Comparison of ENCODE assay signal across 8 cellular contexts in genomic region chr1:25820247-25821111, GRCh38. TPM values are rescaled to one million over a fixed set of nuclear protein-coding genes. Genes with fewer than 3 reads are reported as not detected.
DNase-seq lines count a peak whose midpoint lies in the region; ATAC-seq and TF ChIP-seq lines count a peak whose summit lies in the region.

No MANE protein-coding gene starts in this region.

- peaks cover 23% of the 10 kb centered on the region for H3K36me3 Mint-ChIP-seq in CD4-positive, alpha-beta T cell (ENCODE audit: low read depth)
- peaks cover 9% of the 10 kb centered on the region for H3K36me3 Mint-ChIP-seq in activated T-helper 2 cell treated with anti-CD3 and anti-CD28 coated beads, Interferon-gamma antibody, Interleukin-2, Interleukin-4, amounts not matched to agents 10 μg/mL and 5 μg/mL and 100 μg/mL, durations not matched to agents 14 hours and 24 hours and 36 hours (ENCODE audit: low read depth)

- H3K27me3 ChIP-seq in CD4-positive, alpha-beta T cell (ENCODE audit: control insufficient read depth, insufficient read depth, low read length) = no peaks in the 10 kb centered on the region
- H3K27me3 ChIP-seq in Peyer's patch (no peaks in the 10 kb centered on the region), ovary (no peaks in the 10 kb centered on the region), vagina (no peaks in the 10 kb centered on the region)

- CTCF ChIA-PET in CD4-positive, alpha-beta T cell (lab: Charles Lee) = interaction anchor here (0.8 to 1.7 kb wide), 7 partner anchors 10 to 414 kb away, joined by 3 to 7 read pairs (median 3); partner anchors contain the start of genes CEP85 and PAQR7

- POLR2A ChIA-PET in CD4-positive, alpha-beta T cell (lab: Charles Lee) = interaction anchor here (0.7 to 3.7 kb wide), 47 partner anchors 10 to 651 kb away, joined by 3 to 43 read pairs (median 5); partner anchors contain the start of genes AUNIP, DHDDS, HMGN2 and PAFAH2

- intact Hi-C loops in CD4-positive, alpha-beta T cell (cut with DNase I, micrococcal nuclease) = loop anchor here in 1 of 2 experiments (1.0 to 5.0 kb wide), 5 partner anchors 38 to 393 kb away; partner anchors contain the start of genes AUNIP, PAFAH2 and PAQR7
- intact Hi-C loops in activated T-helper 2 cell treated with anti-CD3 and anti-CD28 coated beads, Interferon-gamma antibody, Interleukin-2, Interleukin-4, amounts not matched to agents 10 μg/mL and 5 μg/mL and 100 μg/mL, durations not matched to agents 14 hours and 24 hours and 36 hours (cut with micrococcal nuclease) = loop anchor here (1.0 to 2.0 kb wide), 2 partner anchors 54 to 178 kb away; partner anchors contain the start of genes PAFAH2 and PAQR7
- intact Hi-C loops in ovary (cut with DNase I) (loop anchor here in 2 of 4 donors (5.0 to 10.0 kb wide), 3 partner anchors 54 to 184 kb away; partner anchors contain the start of genes PAQR7 (in 2 of the 2) and PAFAH2 (in 1 of the 2)), vagina (cut with DNase I) (no loop called here)

- peak; percentile 69 for ATAC-seq in CD4-positive, alpha-beta T cell (ENCODE audit: poor library complexity)
- peak; percentile 55 for ATAC-seq in HG03342 (IDR thresholded peaks at IDR 0.05; ENCODE audit: unreplicated experiment)

- WGBS in ovary, 3 donors = 1 to 2% (median 1%) methylated on average over 49 to 67 of the region's 67 CpGs

- peak overlapping the region; percentile 71 to 94 (median 80) for H3K4me3 ChIP-seq in Peyer's patch
- peak overlapping the region; percentile 84 for H3K4me3 ChIP-seq in fibroblast of the aortic adventitia (ENCODE audit: low read depth, low read length)
- H3K4me3 ChIP-seq in ovary = peak overlapping the region; percentile 99
- peak overlapping the region; percentile 77 to 82 for H3K4me3 ChIP-seq in vagina

- H3K36me3 ChIP-seq in Peyer's patch (peaks cover 0 to 17% (median 0%) of the 10 kb centered on the region in 3 donors), ovary (no peaks in the 10 kb centered on the region), vagina (peaks cover 0 to 2% of the 10 kb centered on the region in 2 donors)

- no peaks in the 10 kb centered on the region for H3K27me3 Mint-ChIP-seq in CD4-positive, alpha-beta T cell
- no peaks in the 10 kb centered on the region for H3K27me3 Mint-ChIP-seq in activated T-helper 2 cell treated with anti-CD3 and anti-CD28 coated beads, Interferon-gamma antibody, Interleukin-2, Interleukin-4, amounts not matched to agents 10 μg/mL and 5 μg/mL and 100 μg/mL, durations not matched to agents 14 hours and 24 hours and 36 hours (ENCODE audit: low read depth)

- H3K4me1 ChIP-seq in Peyer's patch (peaks cover 0 to 28% (median 13%) of the 10 kb centered on the region in 4 donors), ovary (ENCODE audit: insufficient read depth) (peaks cover 14% of the 10 kb centered on the region), vagina (peaks cover 41% of the 10 kb centered on the region)

- no peaks in the 10 kb centered on the region for H3K9me3 Mint-ChIP-seq in CD4-positive, alpha-beta T cell
- no peaks in the 10 kb centered on the region for H3K9me3 Mint-ChIP-seq in activated T-helper 2 cell treated with anti-CD3 and anti-CD28 coated beads, Interferon-gamma antibody, Interleukin-2, Interleukin-4, amounts not matched to agents 10 μg/mL and 5 μg/mL and 100 μg/mL, durations not matched to agents 14 hours and 24 hours and 36 hours

- DNase-seq in CD4-positive, alpha-beta T cell = peak; percentile 54 to 71 (median 62)
- DNase-seq in GM19238 (ENCODE audit: insufficient read length, low spot score) (peak; percentile 88), Peyer's patch (peak; percentile 77 to 89 (median 80)), fibroblast of the aortic adventitia (ENCODE audit: low read depth) (peak; percentile 57), ovary (peak in 4 of 5 donors; percentile 35 to 60 (median 39)), vagina (ENCODE audit: extremely low spot score in 2 of 2) (no peak)
- DNase-seq in activated T-helper 2 cell treated with anti-CD3 and anti-CD28 coated beads, Interferon-gamma antibody, Interleukin-2, Interleukin-4, amounts not matched to agents 10 μg/mL and 5 μg/mL and 100 μg/mL, durations not matched to agents 14 hours and 24 hours and 36 hours (ENCODE audit: low spot score) = peak; percentile 72

- peak overlapping the region; percentile 88 for H3K27ac ChIP-seq in CD4-positive, alpha-beta T cell (ENCODE audit: low read depth, low read length)
- H3K27ac ChIP-seq in Peyer's patch (peak overlapping the region; percentile 89 to 98 (median 92)), ovary (peak overlapping the region; percentile 74 to 86), vagina (peak overlapping the region; percentile 81)

- no peaks in the 10 kb centered on the region for H3K9me3 ChIP-seq in CD4-positive, alpha-beta T cell (ENCODE audit: control insufficient read depth, low read length)
- H3K9me3 ChIP-seq in Peyer's patch (no peaks in the 10 kb centered on the region), ovary (no peaks in the 10 kb centered on the region), vagina (no peaks in the 10 kb centered on the region)

- no peak for TF ChIP-seq CTCF in CD4-positive, alpha-beta T cell (IDR thresholded peaks at IDR 0.05)
- TF ChIP-seq CTCF in Peyer's patch (IDR thresholded peaks at IDR 0.05) (peak in 1 of 6 experiments; percentile 3), fibroblast of the aortic adventitia (IDR thresholded peaks at IDR 0.05; ENCODE audit: insufficient read depth, low read length) (no peak), ovary (IDR thresholded peaks at IDR 0.05) (no peak), vagina (IDR thresholded peaks at IDR 0.05) (no peak)

- H3K27ac Mint-ChIP-seq in CD4-positive, alpha-beta T cell = peak overlapping the region; percentile 97
- peak overlapping the region; percentile 90 for H3K27ac Mint-ChIP-seq in activated T-helper 2 cell treated with anti-CD3 and anti-CD28 coated beads, Interferon-gamma antibody, Interleukin-2, Interleukin-4, amounts not matched to agents 10 μg/mL and 5 μg/mL and 100 μg/mL, durations not matched to agents 14 hours and 24 hours and 36 hours

- TF ChIP-seq POLR2A in Peyer's patch (IDR thresholded peaks at IDR 0.05) (peak; percentile 37 to 54), ovary (IDR thresholded peaks at IDR 0.05) (no peak), vagina (IDR thresholded peaks at IDR 0.05) (no peak)

- H3K4me3 Mint-ChIP-seq in CD4-positive, alpha-beta T cell = peak overlapping the region; percentile 98
- H3K4me3 Mint-ChIP-seq in activated T-helper 2 cell treated with anti-CD3 and anti-CD28 coated beads, Interferon-gamma antibody, Interleukin-2, Interleukin-4, amounts not matched to agents 10 μg/mL and 5 μg/mL and 100 μg/mL, durations not matched to agents 14 hours and 24 hours and 36 hours (ENCODE audit: low read depth) = peak overlapping the region; percentile 97

- TF ChIP-seq EP300 in ovary (IDR thresholded peaks at IDR 0.05) = no peak

- peaks cover 50% of the 10 kb centered on the region for H3K4me1 Mint-ChIP-seq in CD4-positive, alpha-beta T cell (ENCODE audit: low read depth)
- H3K4me1 Mint-ChIP-seq in activated T-helper 2 cell treated with anti-CD3 and anti-CD28 coated beads, Interferon-gamma antibody, Interleukin-2, Interleukin-4, amounts not matched to agents 10 μg/mL and 5 μg/mL and 100 μg/mL, durations not matched to agents 14 hours and 24 hours and 36 hours (ENCODE audit: low read depth) = peaks cover 26% of the 10 kb centered on the region

RNA-seq across cellular contexts. Expression of gene MTFR1L, which starts 0.7 kb away (rescaled TPM):
- total RNA-seq in CD4-positive, alpha-beta T cell = 10 to 100 TPM; 25.5 to 28.0 TPM
- total RNA-seq in Peyer's patch (100 to 1,000 TPM; 122 to 173 (median 131) TPM), fibroblast of the aortic adventitia (ENCODE audit: low replicate concordance) (44.6 and 164 TPM in 2 replicates), ovary (100 to 1,000 TPM in 2 of 7 donors, 10 to 100 TPM in 5; 55.5 to 113 (median 97.4) TPM), vagina (55.7 TPM)
- total RNA-seq in activated T-helper 2 cell treated with anti-CD3 and anti-CD28 coated beads, Interferon-gamma antibody, Interleukin-2, Interleukin-4, amounts not matched to agents 10 μg/mL and 5 μg/mL and 100 μg/mL, durations not matched to agents 14 hours and 24 hours and 36 hours = 29.6 and 30.0 TPM in 2 replicates
- 10 to 100 TPM; 73.0 to 97.1 TPM for polyA plus RNA-seq in ovary

RNA-seq across cellular contexts. Expression of gene SELENON, which starts 20.5 kb away (rescaled TPM):
- total RNA-seq in CD4-positive, alpha-beta T cell = 10 to 100 TPM; 25.3 to 25.7 TPM
- total RNA-seq in Peyer's patch = 10 to 100 TPM; 16.1 to 30.1 (median 22.0) TPM
- 8.0 and 8.2 TPM in 2 replicates for total RNA-seq in activated T-helper 2 cell treated with anti-CD3 and anti-CD28 coated beads, Interferon-gamma antibody, Interleukin-2, Interleukin-4, amounts not matched to agents 10 μg/mL and 5 μg/mL and 100 μg/mL, durations not matched to agents 14 hours and 24 hours and 36 hours
- 10.2 and 35.0 TPM in 2 replicates for total RNA-seq in fibroblast of the aortic adventitia (ENCODE audit: low replicate concordance)
- 100 to 1,000 TPM in 1 of 7 donors, 10 to 100 TPM in 6; 13.9 to 139 (median 69.2) TPM for total RNA-seq in ovary
- 10 to 100 TPM; 45.7 to 51.9 TPM for polyA plus RNA-seq in ovary
- total RNA-seq in vagina = 39.0 TPM

RNA-seq across cellular contexts. Expression of gene AUNIP, which starts 38.8 kb away (rescaled TPM):
- total RNA-seq in CD4-positive, alpha-beta T cell = not detected
- total RNA-seq in Peyer's patch = 1 to 10 TPM in 1 of 4 donors, under 1 TPM in 1, not detected in 2; 0.95 to 1.6 TPM
- total RNA-seq in activated T-helper 2 cell treated with anti-CD3 and anti-CD28 coated beads, Interferon-gamma antibody, Interleukin-2, Interleukin-4, amounts not matched to agents 10 μg/mL and 5 μg/mL and 100 μg/mL, durations not matched to agents 14 hours and 24 hours and 36 hours = 9.5 and 10.9 TPM in 2 replicates
- 4.8 TPM in 1 of 2 replicates, not detected in the other for total RNA-seq in fibroblast of the aortic adventitia (ENCODE audit: low replicate concordance)
- under 1 TPM in 6 of 7 donors, not detected in 1; 0.35 to 0.75 (median 0.44) TPM for total RNA-seq in ovary
- under 1 TPM; 0.23 to 0.45 TPM for polyA plus RNA-seq in ovary
- total RNA-seq in vagina = 1.5 TPM

RNA-seq across cellular contexts. Expression of gene PAQR7, which starts 55.0 kb away (rescaled TPM):
- total RNA-seq in CD4-positive, alpha-beta T cell = 1 to 10 TPM; 1.1 to 1.5 TPM
- total RNA-seq in Peyer's patch = 10 to 100 TPM in 1 of 4 donors, 1 to 10 TPM in 3; 6.7 to 12.1 (median 7.8) TPM
- total RNA-seq in activated T-helper 2 cell treated with anti-CD3 and anti-CD28 coated beads, Interferon-gamma antibody, Interleukin-2, Interleukin-4, amounts not matched to agents 10 μg/mL and 5 μg/mL and 100 μg/mL, durations not matched to agents 14 hours and 24 hours and 36 hours = 7.4 and 7.9 TPM in 2 replicates
- total RNA-seq in fibroblast of the aortic adventitia (ENCODE audit: low replicate concordance) = 2.8 and 6.9 TPM in 2 replicates
- 10 to 100 TPM in 6 of 7 donors, 1 to 10 TPM in 1; 8.6 to 98.1 (median 72.2) TPM for total RNA-seq in ovary
- polyA plus RNA-seq in ovary = 10 to 100 TPM; 19.4 to 23.3 TPM
- 7.1 TPM for total RNA-seq in vagina

Comparison
In these comparisons a context has a peak if more than half of its experiments do, and no peak if none do; other contexts are left out.
1. DNase-seq: peak in CD4-positive, alpha-beta T cell (10 of 10), GM19238 (single experiment), Peyer's patch (3 of 3), activated T-helper 2 cell treated with anti-CD3 and anti-CD28 coated beads, Interferon-gamma antibody, Interleukin-2, Interleukin-4, amounts not matched to agents 10 μg/mL and 5 μg/mL and 100 μg/mL, durations not matched to agents 14 hours and 24 hours and 36 hours (single experiment), fibroblast of the aortic adventitia (single experiment) and ovary (4 of 5); none in vagina (0 of 2).
2. POLR2A ChIP-seq: peak in Peyer's patch (2 of 2); none in ovary (single experiment) and vagina (0 of 2).
3. Peak in every context shown above with its lines, with median percentiles within 50 percentile points of each other: H3K27ac ChIP-seq and H3K4me3 ChIP-seq.